8 cellular contexts compared by ENCODE assay signal in the genomic region with DNA sequence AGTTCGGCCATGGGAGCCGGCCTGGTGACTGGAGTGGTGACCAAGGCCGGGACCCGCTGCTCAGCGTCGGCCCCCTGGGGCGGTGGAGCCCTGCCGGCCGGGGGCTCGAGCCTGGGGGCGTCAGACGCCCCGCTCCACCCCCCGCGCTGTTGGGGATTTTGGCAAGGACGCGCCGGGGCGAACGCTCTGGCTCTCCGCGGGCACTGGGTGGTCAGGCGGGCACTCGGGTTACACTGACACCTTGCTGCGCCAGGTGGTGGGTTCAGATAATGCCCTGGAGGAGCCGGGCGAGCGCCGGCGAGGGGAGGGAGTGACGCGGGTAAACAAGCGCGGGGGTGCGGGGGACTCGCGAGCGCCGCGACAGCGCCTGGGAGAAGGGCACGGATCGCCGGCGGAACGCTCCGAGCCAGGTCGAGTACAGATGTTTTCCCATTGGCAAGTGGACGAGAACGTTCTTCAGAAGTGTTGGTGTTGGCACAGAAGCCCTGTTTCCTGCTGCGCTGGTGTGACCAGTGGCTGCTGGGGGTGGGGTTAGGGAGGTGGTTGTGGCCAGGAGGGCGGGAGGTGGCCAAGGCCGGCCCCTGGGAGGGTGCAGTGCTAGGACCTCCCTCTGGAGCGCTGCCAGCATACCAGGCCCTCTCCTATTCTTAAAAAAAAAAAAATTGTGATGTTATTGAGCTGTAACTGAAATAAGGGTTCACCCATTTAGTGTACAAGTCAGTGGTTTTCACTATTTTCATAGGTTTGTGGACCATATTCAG. TPM values are rescaled to one million over a fixed set of nuclear protein-coding genes. Genes with fewer than 3 reads are reported as not detected.
A peak's percentile ranks its signal among the peaks of the same experiment; 100 is the strongest.
DNase-seq lines count a peak whose midpoint lies in the region; ATAC-seq and TF ChIP-seq lines count a peak whose summit lies in the region.

No MANE protein-coding gene starts in this region.

- no peak for TF ChIP-seq CTCF in AG09309 (IDR thresholded peaks at IDR 0.05; ENCODE audit: control insufficient read depth, insufficient read depth, low read depth, low read length, missing control alignments)
- no peak for TF ChIP-seq CTCF in left lung (IDR thresholded peaks at IDR 0.05)

- POLR2A ChIA-PET in activated CD4-positive, alpha-beta T cell treated with anti-CD3 and anti-CD28 coated beads, Interleukin-2, amount 10 ng/mL, durations not matched to agents 7 days and 5 days (lab: Charles Lee) = no interaction called here

- no peaks in the 10 kb centered on the region for H3K27me3 Mint-ChIP-seq in activated CD4-positive, alpha-beta T cell treated with anti-CD3 and anti-CD28 coated beads, Interleukin-2, amount 10 ng/mL, durations not matched to agents 7 days and 5 days
- peaks cover 8% of the 10 kb centered on the region for H3K27me3 Mint-ChIP-seq in dendritic cell treated with granulocyte-macrophage colony-stimulating factor and Interleukin-4, amounts not matched to agents 40 ng/mL and 50 ng/mL, for 4 days

- intact Hi-C loops in dendritic cell treated with granulocyte-macrophage colony-stimulating factor and Interleukin-4, amounts not matched to agents 40 ng/mL and 50 ng/mL, for 4 days (cut with micrococcal nuclease) = loop anchor here (2.0 kb wide), 1 partner anchor 15 kb away; a partner anchor contains a TSS
- intact Hi-C loops in left lung (cut with DNase I) = no loop called here

- H3K36me3 ChIP-seq in left lung = peaks cover 8 to 46% of the 10 kb centered on the region in 2 donors

- H3K9me3 Mint-ChIP-seq in activated CD4-positive, alpha-beta T cell treated with anti-CD3 and anti-CD28 coated beads, Interleukin-2, amount 10 ng/mL, durations not matched to agents 7 days and 5 days = no peaks in the 10 kb centered on the region
- H3K9me3 Mint-ChIP-seq in dendritic cell treated with granulocyte-macrophage colony-stimulating factor and Interleukin-4, amounts not matched to agents 40 ng/mL and 50 ng/mL, for 4 days = no peaks in the 10 kb centered on the region

- no peaks in the 10 kb centered on the region for H3K27me3 ChIP-seq in left lung

- H3K27ac Mint-ChIP-seq in activated CD4-positive, alpha-beta T cell treated with anti-CD3 and anti-CD28 coated beads, Interleukin-2, amount 10 ng/mL, durations not matched to agents 7 days and 5 days = peak overlapping the region; percentile 98
- H3K27ac Mint-ChIP-seq in dendritic cell treated with granulocyte-macrophage colony-stimulating factor and Interleukin-4, amounts not matched to agents 40 ng/mL and 50 ng/mL, for 4 days = peak overlapping the region; percentile 97

- H3K4me1 ChIP-seq in left lung = peaks cover 40 to 88% of the 10 kb centered on the region in 2 donors

- peak overlapping the region; percentile 95 for H3K4me3 Mint-ChIP-seq in activated CD4-positive, alpha-beta T cell treated with anti-CD3 and anti-CD28 coated beads, Interleukin-2, amount 10 ng/mL, durations not matched to agents 7 days and 5 days
- H3K4me3 Mint-ChIP-seq in dendritic cell treated with granulocyte-macrophage colony-stimulating factor and Interleukin-4, amounts not matched to agents 40 ng/mL and 50 ng/mL, for 4 days = peak overlapping the region; percentile 94

- peak; percentile 76 for DNase-seq in AG09309 (ENCODE audit: low read depth)
- DNase-seq in NCI-H460 (ENCODE audit: extremely low read depth, low read depth) = peak; percentile 89
- DNase-seq in activated CD4-positive, alpha-beta T cell treated with anti-CD3 and anti-CD28 coated beads, Interleukin-2, amount 10 ng/mL, durations not matched to agents 7 days and 5 days = peak; percentile 89
- DNase-seq in left lung = peak; percentile 96 to 97
- DNase-seq in stimulated activated CD4-positive, alpha-beta T cell treated with anti-CD3 and anti-CD28 coated beads, Interleukin-2, amount 100 ng/mL, for 24 hours = peak; percentile 86 to 87

- CTCF ChIA-PET in activated CD4-positive, alpha-beta T cell treated with anti-CD3 and anti-CD28 coated beads, Interleukin-2, amount 10 ng/mL, durations not matched to agents 7 days and 5 days (lab: Charles Lee) = interaction anchor here (1.2 to 1.3 kb wide), 2 partner anchors 10 to 20 kb away, joined by 3 to 4 read pairs; no protein-coding TSS in a partner anchor

- peak overlapping the region; percentile 98 to 100 for H3K27ac ChIP-seq in left lung

- H3K9me3 ChIP-seq in left lung = no peaks in the 10 kb centered on the region

- H3K4me3 ChIP-seq in AG09309 (ENCODE audit: control insufficient read depth, low read depth, low read length) = peak overlapping the region; percentile 61
- H3K4me3 ChIP-seq in left lung = peak overlapping the region; percentile 96 to 99

- peaks cover 32% of the 10 kb centered on the region for H3K36me3 Mint-ChIP-seq in activated CD4-positive, alpha-beta T cell treated with anti-CD3 and anti-CD28 coated beads, Interleukin-2, amount 10 ng/mL, durations not matched to agents 7 days and 5 days (ENCODE audit: low read depth)
- H3K36me3 Mint-ChIP-seq in dendritic cell treated with granulocyte-macrophage colony-stimulating factor and Interleukin-4, amounts not matched to agents 40 ng/mL and 50 ng/mL, for 4 days (ENCODE audit: low read depth) = peaks cover 59% of the 10 kb centered on the region

- ATAC-seq in GM18907 (IDR thresholded peaks at IDR 0.05; ENCODE audit: unreplicated experiment) (peak; percentile 50), HG03139 (IDR thresholded peaks at IDR 0.05; ENCODE audit: unreplicated experiment) (peak; percentile 40), left lung (peak; percentile 67)

- peaks cover 48% of the 10 kb centered on the region for H3K4me1 Mint-ChIP-seq in activated CD4-positive, alpha-beta T cell treated with anti-CD3 and anti-CD28 coated beads, Interleukin-2, amount 10 ng/mL, durations not matched to agents 7 days and 5 days
- peaks cover 84% of the 10 kb centered on the region for H3K4me1 Mint-ChIP-seq in dendritic cell treated with granulocyte-macrophage colony-stimulating factor and Interleukin-4, amounts not matched to agents 40 ng/mL and 50 ng/mL, for 4 days (ENCODE audit: low read depth)

RNA-seq across cellular contexts. Expression of a gene that starts 0.8 kb away (rescaled TPM):
- 632 and 637 TPM in 2 replicates for total RNA-seq in NCI-H460 (2014; rRNA removed; shearing (Covaris generic))
- 1,377 and 1,626 TPM in 2 replicates for polyA plus RNA-seq in NCI-H460 (2014; cell fraction: nucleus; rRNA removed)
- 10 to 100 TPM; 79.6 to 93.0 TPM for total RNA-seq in activated CD4-positive, alpha-beta T cell treated with anti-CD3 and anti-CD28 coated beads, Interleukin-2, amount 10 ng/mL, durations not matched to agents 7 days and 5 days
- 100 to 1,000 TPM; 505 to 637 TPM for total RNA-seq in left lung

RNA-seq across cellular contexts. Expression of a gene that starts 14.8 kb away (rescaled TPM):
- 94.0 and 101 TPM in 2 replicates for total RNA-seq in NCI-H460 (2014; rRNA removed; shearing (Covaris generic))
- polyA plus RNA-seq in NCI-H460 (2014; cell fraction: nucleus; rRNA removed) = 238 and 312 TPM in 2 replicates
- 10 to 100 TPM; 86.2 to 87.7 TPM for total RNA-seq in activated CD4-positive, alpha-beta T cell treated with anti-CD3 and anti-CD28 coated beads, Interleukin-2, amount 10 ng/mL, durations not matched to agents 7 days and 5 days
- 100 to 1,000 TPM; 142 to 191 TPM for total RNA-seq in left lung

RNA-seq across cellular contexts. Expression of a gene that starts 27.7 kb away (rescaled TPM):
- total RNA-seq in NCI-H460 (2014; rRNA removed; shearing (Covaris generic)) = 0.81 and 0.87 TPM in 2 replicates
- 0.99 TPM in 1 of 2 replicates, not detected in the other for polyA plus RNA-seq in NCI-H460 (2014; cell fraction: nucleus; rRNA removed)
- total RNA-seq in activated CD4-positive, alpha-beta T cell treated with anti-CD3 and anti-CD28 coated beads, Interleukin-2, amount 10 ng/mL, durations not matched to agents 7 days and 5 days = 1 to 10 TPM; 1.4 to 2.5 TPM
- total RNA-seq in left lung = 10 to 100 TPM; 16.4 to 19.6 TPM

RNA-seq across cellular contexts. Expression of a gene that starts 37.1 kb away (rescaled TPM):
- 13.6 and 21.5 TPM in 2 replicates for total RNA-seq in NCI-H460 (2014; rRNA removed; shearing (Covaris generic))
- 125 and 133 TPM in 2 replicates for polyA plus RNA-seq in NCI-H460 (2014; cell fraction: nucleus; rRNA removed)
- total RNA-seq in activated CD4-positive, alpha-beta T cell treated with anti-CD3 and anti-CD28 coated beads, Interleukin-2, amount 10 ng/mL, durations not matched to agents 7 days and 5 days = 10 to 100 TPM; 11.7 to 16.8 TPM
- 10 to 100 TPM; 16.9 to 18.2 TPM for total RNA-seq in left lung

Comparison
In these comparisons a context has a peak if more than half of its experiments do, and no peak if none do; other contexts are left out.
1. Peak in every context shown above with its lines: DNase-seq, ATAC-seq, H3K4me3 ChIP-seq and H3K27ac ChIP-seq.